ENCODE assay signal across 10 cellular contexts in the genomic region with DNA sequence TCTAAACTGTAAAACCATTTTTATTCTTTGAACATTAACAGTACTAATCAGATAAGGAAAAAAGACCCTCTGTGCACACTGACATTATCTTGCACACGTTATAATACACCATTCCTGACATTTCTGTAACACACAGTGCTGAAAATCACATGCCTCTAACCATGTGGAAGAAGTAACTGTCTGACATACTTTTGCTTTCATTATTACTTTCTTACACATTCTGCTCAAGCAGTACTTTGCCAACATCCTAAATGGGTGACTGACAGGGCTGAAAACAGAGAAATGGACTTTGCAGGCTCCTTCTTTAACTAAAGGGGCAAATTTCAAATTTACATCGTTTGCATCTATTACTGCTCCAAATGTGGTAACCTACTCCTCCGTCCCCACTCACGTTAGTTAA. TPM values are rescaled to one million over a fixed set of nuclear protein-coding genes. Genes with fewer than 3 reads are reported as not detected.
A peak's percentile ranks its signal among the peaks of the same experiment; 100 is the strongest.
DNase-seq lines count a peak whose midpoint lies in the region; ATAC-seq and TF ChIP-seq lines count a peak whose summit lies in the region.
"Had no signal": no experiment of that assay in that cellular context is flagged by ENCODE, and none has a peak within 500 bp of the region (broad histone marks: within the 10 kb centered on the region; RNA-seq: fewer than 3 reads in every experiment).

No MANE protein-coding gene starts in this region.

- H3K4me1 Mint-ChIP-seq in activated T-helper 1 cell treated with anti-CD3 and anti-CD28 coated beads, Interleukin-12 subunit alpha, Interleukin-12 subunit beta, Interleukin-2, Interleukin-4 antibody, amounts not matched to agents 30 ng/mL and 10 ng/mL and 1 ng/mL, durations not matched to agents 14 hours and 24 hours and 36 hours (ENCODE audit: low read depth) = peaks cover 66% of the 10 kb centered on the region

- intact Hi-C loops in activated T-helper 1 cell treated with anti-CD3 and anti-CD28 coated beads, Interleukin-12 subunit alpha, Interleukin-12 subunit beta, Interleukin-2, Interleukin-4 antibody, amounts not matched to agents 30 ng/mL and 10 ng/mL and 1 ng/mL, durations not matched to agents 14 hours and 24 hours and 36 hours (cut with micrococcal nuclease) = loop anchor here (2.0 kb wide), 1 partner anchor 927 kb away; no protein-coding TSS in a partner anchor

- TF ChIP-seq CTCF in GM10266 (IDR thresholded peaks at IDR 0.05; ENCODE audit: control insufficient read depth, insufficient read depth, low read depth, missing control alignments) = no peak
- no peak for TF ChIP-seq CTCF in brain microvascular endothelial cell (IDR thresholded peaks at IDR 0.05; ENCODE audit: low read depth, low read length, missing control alignments)

- H3K27me3 Mint-ChIP-seq in activated T-helper 1 cell treated with anti-CD3 and anti-CD28 coated beads, Interleukin-12 subunit alpha, Interleukin-12 subunit beta, Interleukin-2, Interleukin-4 antibody, amounts not matched to agents 30 ng/mL and 10 ng/mL and 1 ng/mL, durations not matched to agents 14 hours and 24 hours and 36 hours (ENCODE audit: insufficient read depth) = no peaks in the 10 kb centered on the region

- H3K27ac Mint-ChIP-seq in activated T-helper 1 cell treated with anti-CD3 and anti-CD28 coated beads, Interleukin-12 subunit alpha, Interleukin-12 subunit beta, Interleukin-2, Interleukin-4 antibody, amounts not matched to agents 30 ng/mL and 10 ng/mL and 1 ng/mL, durations not matched to agents 14 hours and 24 hours and 36 hours = peak overlapping the region; percentile 53

- H3K36me3 Mint-ChIP-seq in activated T-helper 1 cell treated with anti-CD3 and anti-CD28 coated beads, Interleukin-12 subunit alpha, Interleukin-12 subunit beta, Interleukin-2, Interleukin-4 antibody, amounts not matched to agents 30 ng/mL and 10 ng/mL and 1 ng/mL, durations not matched to agents 14 hours and 24 hours and 36 hours (ENCODE audit: low read depth) = peaks cover 1% of the 10 kb centered on the region

- peak overlapping the region; percentile 41 for H3K4me3 Mint-ChIP-seq in activated T-helper 1 cell treated with anti-CD3 and anti-CD28 coated beads, Interleukin-12 subunit alpha, Interleukin-12 subunit beta, Interleukin-2, Interleukin-4 antibody, amounts not matched to agents 30 ng/mL and 10 ng/mL and 1 ng/mL, durations not matched to agents 14 hours and 24 hours and 36 hours

- no peak overlapping the region for H3K27ac ChIP-seq in brain microvascular endothelial cell

- DNase-seq in GM10266 (ENCODE audit: extremely low spot score) (peak; percentile 51), SHP77 (lab: John Stamatoyannopoulos, UW) (no peak), hepatic stellate cell (ENCODE audit: low spot score) (no peak), brain microvascular endothelial cell (no peak)
- peak; percentile 6 for DNase-seq in activated T-helper 1 cell treated with anti-CD3 and anti-CD28 coated beads, Interleukin-12 subunit alpha, Interleukin-12 subunit beta, Interleukin-2, Interleukin-4 antibody, amounts not matched to agents 30 ng/mL and 10 ng/mL and 1 ng/mL, durations not matched to agents 14 hours and 24 hours and 36 hours (ENCODE audit: low spot score)
- DNase-seq in stimulated activated naive CD4-positive, alpha-beta T cell (lab: John Stamatoyannopoulos, UW) = no peak
- DNase-seq: central memory CD4-positive, alpha-beta T cell had no signal

- peaks cover 3% of the 10 kb centered on the region for H3K36me3 ChIP-seq in brain microvascular endothelial cell (replicated peaks)

- ATAC-seq in GM19395 (IDR thresholded peaks at IDR 0.05; ENCODE audit: unreplicated experiment) = peak; percentile 98
- ATAC-seq in HG03066 (IDR thresholded peaks at IDR 0.05; ENCODE audit: low read depth, unreplicated experiment) = peak; percentile 97
- ATAC-seq: K562 had no signal

- in situ Hi-C loops in brain microvascular endothelial cell (cut with HindIII; ENCODE audit: low pct_ligation_motif_present, low sequenced_read_pairs) = no loop called here

- H3K9me3 Mint-ChIP-seq in activated T-helper 1 cell treated with anti-CD3 and anti-CD28 coated beads, Interleukin-12 subunit alpha, Interleukin-12 subunit beta, Interleukin-2, Interleukin-4 antibody, amounts not matched to agents 30 ng/mL and 10 ng/mL and 1 ng/mL, durations not matched to agents 14 hours and 24 hours and 36 hours = peaks cover 3% of the 10 kb centered on the region

- H3K27me3 ChIP-seq in brain microvascular endothelial cell (replicated peaks) = no peaks in the 10 kb centered on the region

- H3K4me3 ChIP-seq in brain microvascular endothelial cell (ENCODE audit: low read depth, low read length) = no peak overlapping the region
- H3K4me3 ChIP-seq: K562 had no signal

RNA-seq across cellular contexts. Expression of a gene that starts 22.8 kb away (rescaled TPM):
- not detected in 2 replicates for total RNA-seq in activated T-helper 1 cell treated with anti-CD3 and anti-CD28 coated beads, Interleukin-12 subunit alpha, Interleukin-12 subunit beta, Interleukin-2, Interleukin-4 antibody, amounts not matched to agents 30 ng/mL and 10 ng/mL and 1 ng/mL, durations not matched to agents 14 hours and 24 hours and 36 hours
- total RNA-seq: K562 had no signal

Comparison
In these comparisons a context has a peak if more than half of its experiments do, and no peak if none do; other contexts are left out.
1. DNase-seq: peak in GM10266 (single experiment) and activated T-helper 1 cell treated with anti-CD3 and anti-CD28 coated beads, Interleukin-12 subunit alpha, Interleukin-12 subunit beta, Interleukin-2, Interleukin-4 antibody, amounts not matched to agents 30 ng/mL and 10 ng/mL and 1 ng/mL, durations not matched to agents 14 hours and 24 hours and 36 hours (single experiment); none in stimulated activated naive CD4-positive, alpha-beta T cell (0 of 6), SHP77 (0 of 2), hepatic stellate cell (single experiment) and brain microvascular endothelial cell (single experiment).